Comparison of ENCODE assay signal across 24 cellular contexts in the genomic region with DNA sequence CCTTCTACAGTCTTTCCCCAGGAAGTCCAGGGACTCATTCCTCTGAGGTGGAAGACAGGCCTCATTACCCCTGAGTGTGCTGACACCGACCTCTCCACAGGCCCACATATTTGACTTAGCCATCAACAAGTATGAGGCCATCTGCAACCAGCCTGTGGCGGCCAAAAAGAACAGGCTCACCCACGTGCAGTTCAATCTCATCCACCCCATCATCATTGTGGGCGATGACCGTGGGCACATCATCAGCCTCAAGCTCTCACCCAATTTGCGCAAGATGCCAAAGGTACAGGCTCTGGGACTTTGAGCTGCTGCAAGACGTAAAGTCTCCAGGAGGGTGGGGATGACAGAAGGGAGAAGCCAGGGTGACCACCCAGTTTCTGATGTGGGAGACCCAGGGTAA. TPM values are rescaled to one million over a fixed set of nuclear protein-coding genes. Genes with fewer than 3 reads are reported as not detected.
"Had no signal": no experiment of that assay in that cellular context is flagged by ENCODE, and none has a peak within 500 bp of the region (broad histone marks: within the 10 kb centered on the region; RNA-seq: fewer than 3 reads in every experiment).

No MANE protein-coding gene starts in this region.

- H3K9me3 ChIP-seq: tibial artery, upper lobe of left lung, vagina had no signal

- FAIRE-seq: kidney had no signal

- H3K36me3 Mint-ChIP-seq: naive thymus-derived CD4-positive, alpha-beta T cell; stimulated activated effector memory CD8-positive, alpha-beta T cell treated with anti-CD3 and anti-CD28 coated beads, Interleukin-12 subunit alpha, Interleukin-12 subunit beta, amount 100 ng/mL, for 72 hours had no signal

- H3K27me3 ChIP-seq: dorsolateral prefrontal cortex, hepatocyte, upper lobe of left lung, vagina had no signal

- H3K4me3 ChIP-seq: coronary artery, dorsolateral prefrontal cortex, hepatocyte, tibial artery, upper lobe of left lung, vagina had no signal

- H3K9me3 Mint-ChIP-seq: naive thymus-derived CD4-positive, alpha-beta T cell; nephron progenitor cell; stimulated activated effector memory CD8-positive, alpha-beta T cell treated with anti-CD3 and anti-CD28 coated beads, Interleukin-12 subunit alpha, Interleukin-12 subunit beta, amount 100 ng/mL, for 72 hours had no signal

- H3K27ac Mint-ChIP-seq: naive thymus-derived CD4-positive, alpha-beta T cell; nephron progenitor cell; stimulated activated effector memory CD8-positive, alpha-beta T cell treated with anti-CD3 and anti-CD28 coated beads, Interleukin-12 subunit alpha, Interleukin-12 subunit beta, amount 100 ng/mL, for 72 hours had no signal

- DNase-seq: dorsolateral prefrontal cortex; effector CD8-positive, alpha-beta T cell; foreskin melanocyte; head of caudate nucleus; kidney; left colon; mesendoderm; naive thymus-derived CD4-positive, alpha-beta T cell; nephron progenitor cell; posterior cingulate gyrus; right cardiac atrium; stimulated activated CD4-positive, alpha-beta T cell treated with anti-CD3 and anti-CD28 coated beads, Interleukin-4, amount 100 ng/mL, for 1 hour; stimulated activated CD8-positive, alpha-beta memory T cell treated with anti-CD3 and anti-CD28 coated beads, Interleukin-4, amount 100 ng/mL, for 48 hours; stimulated activated naive CD8-positive, alpha-beta T cell treated with anti-CD3 and anti-CD28 coated beads, Interleukin-15, Interleukin-2, amounts not matched to agents 100 U/mL and 50 U/mL, for 24 hours; upper lobe of left lung had no signal

- H3K36me3 ChIP-seq: tibial artery, upper lobe of left lung, vagina had no signal

- ATAC-seq: left colon; naive thymus-derived CD4-positive, alpha-beta T cell; right cardiac atrium; stimulated activated effector memory CD8-positive, alpha-beta T cell treated with anti-CD3 and anti-CD28 coated beads, Interleukin-12 subunit alpha, Interleukin-12 subunit beta, amount 100 ng/mL, for 72 hours; stimulated activated naive CD8-positive, alpha-beta T cell treated with anti-CD3 and anti-CD28 coated beads, Interleukin-15, Interleukin-2, amounts not matched to agents 100 U/mL and 50 U/mL, for 24 hours had no signal

- H3K4me1 ChIP-seq: vagina had no signal

- H3K4me3 Mint-ChIP-seq: naive thymus-derived CD4-positive, alpha-beta T cell; nephron progenitor cell; stimulated activated effector memory CD8-positive, alpha-beta T cell treated with anti-CD3 and anti-CD28 coated beads, Interleukin-12 subunit alpha, Interleukin-12 subunit beta, amount 100 ng/mL, for 72 hours had no signal

- H3K27ac ChIP-seq: coronary artery, hepatocyte, tibial artery, upper lobe of left lung, vagina had no signal

RNA-seq across cellular contexts. Expression of a gene that starts 5.6 kb away (rescaled TPM):
- total RNA-seq: lung microvascular endothelial cell, vagina had no signal

RNA-seq across cellular contexts. Expression of a gene that starts 58.6 kb away (rescaled TPM):
- total RNA-seq: left colon; liver; lung microvascular endothelial cell; mononuclear cell; naive thymus-derived CD4-positive, alpha-beta T cell; osteocyte; right cardiac atrium; vagina had no signal
